ENCODE assay signal across 8 cellular contexts in genomic region chr2:174341301-174341994, GRCh38. TPM values are rescaled to one million over a fixed set of nuclear protein-coding genes. Genes with fewer than 3 reads are reported as not detected.
DNase-seq lines count a peak whose midpoint lies in the region; ATAC-seq and TF ChIP-seq lines count a peak whose summit lies in the region.

No MANE protein-coding gene starts in this region.

- peaks cover 0 to 7% (median 6%) of the 10 kb centered on the region in 3 donors for H3K36me3 Mint-ChIP-seq in naive thymus-derived CD8-positive, alpha-beta T cell
- no peaks in the 10 kb centered on the region for H3K36me3 Mint-ChIP-seq in stimulated activated memory B cell treated with anti-CD40 and anti-IgM and Interleukin-4, amounts not matched to agents 10 μg/mL and 1 μg/mL and 100 μg/mL, for 72 hours

- BruUV-seq in A673 (replicated peaks; lab: Mats Ljungman, UMichigan) = no TSS peak

- H3K36me3 ChIP-seq in A673 (ENCODE audit: insufficient read depth, low read length, poor library complexity, severe bottlenecking) (no peaks in the 10 kb centered on the region), OCI-LY1 (ENCODE audit: insufficient read depth, low read length) (no peaks in the 10 kb centered on the region), esophagus muscularis mucosa (no peaks in the 10 kb centered on the region)

- H3K4me2 ChIP-seq in OCI-LY1 (ENCODE audit: low read length) = peak overlapping the region; percentile 67

- intact Hi-C loops in A673 (cut with micrococcal nuclease; ENCODE audit: unreplicated experiment) = loop anchor here (2.0 to 10.0 kb wide), 11 partner anchors 183 to 1527 kb away; no protein-coding TSS in a partner anchor
- intact Hi-C loops in esophagus muscularis mucosa (cut with DNase I) = loop anchor here (10.0 kb wide), 1 partner anchor 457 kb away; no protein-coding TSS in a partner anchor

- H3K9me3 Mint-ChIP-seq in naive thymus-derived CD8-positive, alpha-beta T cell = peaks cover 0 to 5% (median 0%) of the 10 kb centered on the region in 9 donors
- no peaks in the 10 kb centered on the region for H3K9me3 Mint-ChIP-seq in stimulated activated memory B cell treated with anti-CD40 and anti-IgM and Interleukin-4, amounts not matched to agents 10 μg/mL and 1 μg/mL and 100 μg/mL, for 72 hours

- peaks cover 68% of the 10 kb centered on the region for H3K27me3 ChIP-seq in A673 (replicated peaks; ENCODE audit: insufficient read depth, low read depth, low read length, poor library complexity)
- H3K27me3 ChIP-seq in OCI-LY1 (ENCODE audit: insufficient read depth, low read length) = peaks cover 4% of the 10 kb centered on the region; the same call in 1 of the 2 replicates
- peaks cover 17 to 88% (median 83%) of the 10 kb centered on the region in 4 donors for H3K27me3 ChIP-seq in esophagus muscularis mucosa

- peak overlapping the region; percentile 62 to 89 (median 82) for H3K4me3 Mint-ChIP-seq in naive thymus-derived CD8-positive, alpha-beta T cell
- H3K4me3 Mint-ChIP-seq in stimulated activated memory B cell treated with anti-CD40 and anti-IgM and Interleukin-4, amounts not matched to agents 10 μg/mL and 1 μg/mL and 100 μg/mL, for 72 hours = peak overlapping the region; percentile 64

- H3K9ac ChIP-seq in OCI-LY1 (ENCODE audit: low read length) = no peak overlapping the region; the same call in 1 of the 2 replicates

- H3K27ac Mint-ChIP-seq in naive thymus-derived CD8-positive, alpha-beta T cell = peak overlapping the region in 5 of 10 donors; percentile 52 to 95 (median 84)
- peak overlapping the region; percentile 63 for H3K27ac Mint-ChIP-seq in stimulated activated memory B cell treated with anti-CD40 and anti-IgM and Interleukin-4, amounts not matched to agents 10 μg/mL and 1 μg/mL and 100 μg/mL, for 72 hours

- POLR2A ChIA-PET in A673 (lab: Charles Lee; ENCODE audit: low non-redundant PET) = no interaction called here
- POLR2A ChIA-PET in naive thymus-derived CD8-positive, alpha-beta T cell (lab: Charles Lee) = interaction anchor here (0.6 to 1.6 kb wide), 3 partner anchors 10 to 939 kb away, joined by 4 to 6 read pairs (median 5); no protein-coding TSS in a partner anchor

- TF ChIP-seq CTCF in A673 (conservative IDR thresholded peaks at IDR 0.05; ENCODE audit: low read depth, low read length) = peak; percentile 99
- TF ChIP-seq CTCF in GM13977 (IDR thresholded peaks at IDR 0.05; ENCODE audit: extremely low read depth, insufficient read depth, missing control alignments) = peak; percentile 99
- peak; percentile 98 for TF ChIP-seq CTCF in OCI-LY1 (IDR thresholded peaks at IDR 0.05; ENCODE audit: low read length)
- peak in 2 of 3 experiments; percentile 92 to 95 for TF ChIP-seq CTCF in esophagus muscularis mucosa (IDR thresholded peaks at IDR 0.05)

- no peaks in the 10 kb centered on the region for H4K20me1 ChIP-seq in OCI-LY1 (ENCODE audit: insufficient read depth, low read length)

- peak; percentile 74 for ATAC-seq in naive thymus-derived CD8-positive, alpha-beta T cell
- ATAC-seq in stimulated activated memory B cell treated with anti-CD40 and anti-IgM and Interleukin-4, amounts not matched to agents 10 μg/mL and 1 μg/mL and 100 μg/mL, for 72 hours = peak; percentile 84

- no peak overlapping the region for H2AFZ ChIP-seq in OCI-LY1 (ENCODE audit: low read length)

- in situ Hi-C loops in GM13977 (cut with MboI; ENCODE audit: low pct_unique_long_range_greater_than_20kb, low sequenced_read_pairs, unreplicated experiment) = loop anchor here (10.0 to 25.0 kb wide), 2 partner anchors 937 to 1746 kb away; partner anchors contain the start of genes EVX2, HOXD12 and HOXD13

- no peaks in the 10 kb centered on the region for H3K9me2 ChIP-seq in OCI-LY1 (ENCODE audit: low read depth, low read length)

- H3K4me1 ChIP-seq in A673 (ENCODE audit: insufficient read depth, low read length, poor library complexity, severe bottlenecking) = peaks cover 25% of the 10 kb centered on the region
- peaks cover 54% of the 10 kb centered on the region for H3K4me1 ChIP-seq in OCI-LY1 (ENCODE audit: insufficient read depth, low read length, severe bottlenecking)
- peaks cover 43 to 58% (median 55%) of the 10 kb centered on the region in 4 donors for H3K4me1 ChIP-seq in esophagus muscularis mucosa

- H3K79me2 ChIP-seq in OCI-LY1 (ENCODE audit: insufficient read depth, low read length) = no peaks in the 10 kb centered on the region

- H3K9me3 ChIP-seq in A673 (ENCODE audit: low read depth, low read length, poor library complexity, severe bottlenecking) = no peaks in the 10 kb centered on the region
- H3K9me3 ChIP-seq in OCI-LY1 (ENCODE audit: low read length) = no peaks in the 10 kb centered on the region
- H3K9me3 ChIP-seq in esophagus muscularis mucosa = no peaks in the 10 kb centered on the region

- CTCF ChIA-PET in A673 (lab: Charles Lee) = interaction anchor here (0.5 to 1.5 kb wide), 4 partner anchors 49 to 941 kb away, joined by 3 to 8 read pairs (median 6); no protein-coding TSS in a partner anchor

- WGBS in esophagus muscularis mucosa = 3% methylated on average over 20 of the region's 31 CpGs

- H3K4me1 Mint-ChIP-seq in naive thymus-derived CD8-positive, alpha-beta T cell = peaks cover 19 to 47% (median 34%) of the 10 kb centered on the region in 4 donors
- H3K4me1 Mint-ChIP-seq in stimulated activated memory B cell treated with anti-CD40 and anti-IgM and Interleukin-4, amounts not matched to agents 10 μg/mL and 1 μg/mL and 100 μg/mL, for 72 hours = peaks cover 36% of the 10 kb centered on the region

- H3K27ac ChIP-seq in A673 (ENCODE audit: low read depth, low read length, poor library complexity, severe bottlenecking) (no peak overlapping the region), OCI-LY1 (ENCODE audit: low read depth, low read length, poor library complexity, severe bottlenecking) (no peak overlapping the region), esophagus muscularis mucosa (replicated peaks in 1 of 4) (no peak overlapping the region)

- no peaks in the 10 kb centered on the region for H3F3A ChIP-seq in OCI-LY1 (ENCODE audit: insufficient read depth, low read length)

- peak overlapping the region; percentile 41 for H3K4me3 ChIP-seq in A673 (ENCODE audit: low read depth, low read length, poor library complexity, severe bottlenecking)
- H3K4me3 ChIP-seq in OCI-LY1 (ENCODE audit: low read depth, low read length, poor library complexity, severe bottlenecking) = peak overlapping the region; percentile 49
- H3K4me3 ChIP-seq in esophagus muscularis mucosa = peak overlapping the region in 3 of 4 donors; percentile 0 to 31 (median 7)

- peak; percentile 91 for DNase-seq in A673 (ENCODE audit: low spot score)
- peak; percentile 90 for DNase-seq in GM13977 (ENCODE audit: low spot score)
- peak; percentile 90 for DNase-seq in HK-2 (ENCODE audit: unreplicated experiment)
- DNase-seq in activated T-cell treated with anti-CD3 and anti-CD28 coated beads, Interleukin-2, amount 50 U/mL, for 1 hour = peak; percentile 94
- DNase-seq in esophagus muscularis mucosa (ENCODE audit: extremely low spot score) = no peak
- peak; percentile 75 to 92 (median 86) for DNase-seq in naive thymus-derived CD8-positive, alpha-beta T cell

- TF ChIP-seq EP300 in esophagus muscularis mucosa (IDR thresholded peaks at IDR 0.05) = no peak

- H3K27me3 Mint-ChIP-seq in naive thymus-derived CD8-positive, alpha-beta T cell = peaks cover 33 to 80% (median 57%) of the 10 kb centered on the region in 5 donors
- H3K27me3 Mint-ChIP-seq in stimulated activated memory B cell treated with anti-CD40 and anti-IgM and Interleukin-4, amounts not matched to agents 10 μg/mL and 1 μg/mL and 100 μg/mL, for 72 hours = peaks cover 70% of the 10 kb centered on the region

- no peak for TF ChIP-seq POLR2A in esophagus muscularis mucosa (IDR thresholded peaks at IDR 0.05; ENCODE audit: low read depth)

RNA-seq across cellular contexts. Expression of gene SP9, which starts 6.7 kb away (rescaled TPM):
- total RNA-seq in A673 (2021) (0.11 and 0.15 TPM in 2 replicates), esophagus muscularis mucosa (not detected)
- not detected for total RNA-seq in naive thymus-derived CD8-positive, alpha-beta T cell
- not detected for polyA plus RNA-seq in naive thymus-derived CD8-positive, alpha-beta T cell

RNA-seq across cellular contexts. Expression of gene SCRN3, which starts 54.1 kb away (rescaled TPM):
- 27.4 and 28.6 TPM in 2 replicates for total RNA-seq in A673 (2021)
- 10 to 100 TPM; 14.5 to 27.7 (median 20.4) TPM for total RNA-seq in esophagus muscularis mucosa
- 10 to 100 TPM; 20.6 to 24.1 TPM for total RNA-seq in naive thymus-derived CD8-positive, alpha-beta T cell
- 10 to 100 TPM; 12.7 to 14.0 (median 13.1) TPM for polyA plus RNA-seq in naive thymus-derived CD8-positive, alpha-beta T cell
